8 cellular contexts compared by ENCODE assay signal in the genomic region with DNA sequence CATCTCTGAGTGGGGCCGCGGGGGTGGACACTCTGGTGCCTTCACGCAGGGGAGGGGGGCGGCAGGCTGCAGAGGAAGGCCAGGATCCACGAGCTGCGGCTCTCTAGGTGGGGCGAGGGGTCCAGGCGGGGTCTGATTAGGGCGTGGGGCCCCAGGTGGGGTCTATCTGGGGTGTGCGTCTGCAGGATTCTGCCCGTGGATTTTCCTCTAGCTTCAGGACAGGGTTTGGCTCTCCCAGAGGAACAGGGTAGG. TPM values are rescaled to one million over a fixed set of nuclear protein-coding genes. Genes with fewer than 3 reads are reported as not detected.
DNase-seq lines count a peak whose midpoint lies in the region; ATAC-seq and TF ChIP-seq lines count a peak whose summit lies in the region.

No MANE protein-coding gene starts in this region.

- H3K36me3 Mint-ChIP-seq in Calu3 (ENCODE audit: insufficient read depth, unreplicated experiment) (peaks cover 60% of the 10 kb centered on the region), natural killer cell (no peaks in the 10 kb centered on the region)

- H3K9ac ChIP-seq in Karpas-422 (ENCODE audit: low read length): peak overlapping the region; percentile 77

- H3K9me2 ChIP-seq in Karpas-422 (replicated peaks; ENCODE audit: insufficient read depth, low read length): no peaks in the 10 kb centered on the region

- H3K4me1 ChIP-seq in Karpas-422 (ENCODE audit: low read length): peaks cover 35% of the 10 kb centered on the region
- peaks cover 12% of the 10 kb centered on the region for H3K4me1 ChIP-seq in effector memory CD4-positive, alpha-beta T cell (ENCODE audit: control insufficient read depth, insufficient read depth, low read length, poor library complexity, severe bottlenecking)

- DNase-seq in Calu3: no peak
- DNase-seq in Karpas-422: no peak
- DNase-seq in effector memory CD4-positive, alpha-beta T cell: no peak
- DNase-seq in natural killer cell: no peak
- DNase-seq in NCI-H774 (lab: John Stamatoyannopoulos, UW): no peak
- DNase-seq in stimulated activated CD4-positive, alpha-beta T cell treated with anti-CD3 and anti-CD28 coated beads, Interleukin-2, amount 100 ng/mL, for 48 hours: no peak
- DNase-seq in KG1 (lab: John Stamatoyannopoulos, UW): no peak
- DNase-seq in NCI-H2171 treated with DMSO at 0.1 percent for 48 hours (lab: John Stamatoyannopoulos, UW): no peak

- H3K9me3 ChIP-seq in Karpas-422 (ENCODE audit: low read length): no peaks in the 10 kb centered on the region
- no peaks in the 10 kb centered on the region for H3K9me3 ChIP-seq in effector memory CD4-positive, alpha-beta T cell (ENCODE audit: control insufficient read depth, low read length)

- H3K27ac Mint-ChIP-seq in Calu3 (ENCODE audit: unreplicated experiment): peak overlapping the region; percentile 78
- peak overlapping the region in 1 of 2 donors; percentile 84 for H3K27ac Mint-ChIP-seq in natural killer cell

- peak overlapping the region; percentile 66 for H3K4me2 ChIP-seq in Karpas-422 (ENCODE audit: low read depth, low read length, poor library complexity, severe bottlenecking)

- H3K27me3 ChIP-seq in Karpas-422 (ENCODE audit: low read length): no peaks in the 10 kb centered on the region
- H3K27me3 ChIP-seq in effector memory CD4-positive, alpha-beta T cell (replicated peaks; ENCODE audit: control insufficient read depth, insufficient read depth, low read length, poor library complexity, severe bottlenecking): no peaks in the 10 kb centered on the region

- peaks cover 11% of the 10 kb centered on the region for H4K20me1 ChIP-seq in Karpas-422 (ENCODE audit: insufficient read depth, low read depth, low read length)

- peak overlapping the region; percentile 68 for H3K4me3 ChIP-seq in Karpas-422 (ENCODE audit: low read length)
- H3K4me3 ChIP-seq in effector memory CD4-positive, alpha-beta T cell (ENCODE audit: insufficient read depth, low read depth, low read length, poor library complexity, severe bottlenecking): peak overlapping the region; percentile 77

- H3K4me3 Mint-ChIP-seq in Calu3 (ENCODE audit: low read depth, unreplicated experiment): peak overlapping the region; percentile 79
- H3K4me3 Mint-ChIP-seq in natural killer cell: peak overlapping the region; percentile 76

- intact Hi-C loops in Calu3 (cut with micrococcal nuclease; ENCODE audit: unreplicated experiment): loop anchor here (1.0 to 5.0 kb wide), 2 partner anchors 167 to 248 kb away; partner anchors contain the start of gene ZNF678
- intact Hi-C loops in natural killer cell (cut with micrococcal nuclease): no loop called here

- H3K27ac ChIP-seq in Karpas-422 (ENCODE audit: low read length): peak overlapping the region; percentile 30; the same call in 1 of the 2 replicates
- peak overlapping the region; percentile 42 for H3K27ac ChIP-seq in effector memory CD4-positive, alpha-beta T cell (ENCODE audit: insufficient read depth, low read length, poor library complexity, severe bottlenecking)

- TF ChIP-seq CTCF in Calu3 (IDR thresholded peaks at IDR 0.05; ENCODE audit: unreplicated experiment) (no peak), natural killer cell (IDR thresholded peaks at IDR 0.05) (no peak)

- H3K36me3 ChIP-seq in Karpas-422 (ENCODE audit: insufficient read depth, low read length): no peaks in the 10 kb centered on the region
- peaks cover 18% of the 10 kb centered on the region for H3K36me3 ChIP-seq in effector memory CD4-positive, alpha-beta T cell (ENCODE audit: control insufficient read depth, insufficient read depth, low read length)

- no peak overlapping the region for H2AFZ ChIP-seq in Karpas-422 (ENCODE audit: low read length)

- H3K27me3 Mint-ChIP-seq in Calu3 (ENCODE audit: unreplicated experiment): no peaks in the 10 kb centered on the region
- peaks cover 7 to 15% of the 10 kb centered on the region in 2 donors for H3K27me3 Mint-ChIP-seq in natural killer cell (ENCODE audit: low read depth in 2 of 2)

- no TSS peak for BruUV-seq in Calu3 (replicated peaks; lab: Mats Ljungman, UMichigan)

- peak in 1 of 3 donors; percentile 11 for ATAC-seq in natural killer cell

- peaks cover 4% of the 10 kb centered on the region for H3K9me3 Mint-ChIP-seq in Calu3 (ENCODE audit: low read depth, unreplicated experiment)
- no peaks in the 10 kb centered on the region for H3K9me3 Mint-ChIP-seq in natural killer cell

- H3K4me1 Mint-ChIP-seq in Calu3 (ENCODE audit: low read depth, unreplicated experiment) (peaks cover 8% of the 10 kb centered on the region), natural killer cell (peaks cover 10 to 28% of the 10 kb centered on the region in 2 donors)

- CTCF ChIA-PET in Calu3 (lab: Charles Lee): interaction anchor here (0.6 kb wide), 1 partner anchor 66 kb away, joined by 8 read pairs; no protein-coding TSS in a partner anchor

- H3K79me2 ChIP-seq in Karpas-422 (ENCODE audit: low read length): peaks cover 5% of the 10 kb centered on the region

RNA-seq across cellular contexts. Expression of gene JMJD4, which starts 6.3 kb away (rescaled TPM):
- 37.8 and 40.0 TPM in 2 replicates for total RNA-seq in Calu3 (2022)
- 25.3 and 40.0 TPM in 2 replicates for total RNA-seq in Karpas-422 (2014; rRNA removed; shearing (Covaris generic); ENCODE audit: low replicate concordance)
- 10 to 100 TPM in 2 of 3 donors, 1 to 10 TPM in 1; 8.8 to 12.4 (median 12.3) TPM for total RNA-seq in natural killer cell

RNA-seq across cellular contexts. Expression of gene SNAP47, which starts 6.4 kb away (rescaled TPM):
- total RNA-seq in Calu3 (2022) (39.4 and 39.9 TPM in 2 replicates), natural killer cell (10 to 100 TPM; 19.0 to 24.2 (median 23.1) TPM)
- 15.3 and 27.1 TPM in 2 replicates for total RNA-seq in Karpas-422 (2014; rRNA removed; shearing (Covaris generic); ENCODE audit: low replicate concordance)
